Comparison of ENCODE assay signal across 28 cellular contexts in genomic region chr18:12507007-12507406, GRCh38.
"Had no signal": no experiment of that assay in that cellular context is flagged by ENCODE, and none has a peak within 500 bp of the region (broad histone marks: within the 10 kb centered on the region; RNA-seq: fewer than 3 reads in every experiment).

No MANE protein-coding gene starts in this region.

- H3K27ac ChIP-seq: colonic mucosa, coronary artery, dorsolateral prefrontal cortex, epithelial cell of prostate, esophagus muscularis mucosa, esophagus squamous epithelium, foreskin keratinocyte, gastrocnemius medialis, gastroesophageal sphincter, heart left ventricle, heart right ventricle had no signal

- H3K4me3 ChIP-seq: colonic mucosa, coronary artery, dorsolateral prefrontal cortex, esophagus muscularis mucosa, esophagus squamous epithelium, gastrocnemius medialis, gastroesophageal sphincter, heart left ventricle, heart right ventricle had no signal

- H3K9me3 ChIP-seq: colonic mucosa, esophagus muscularis mucosa, esophagus squamous epithelium, gastrocnemius medialis, gastroesophageal sphincter, heart left ventricle, heart right ventricle had no signal

- H3K27me3 ChIP-seq: colonic mucosa, dorsolateral prefrontal cortex, esophagus muscularis mucosa, esophagus squamous epithelium, foreskin keratinocyte, gastrocnemius medialis, gastroesophageal sphincter, heart left ventricle, heart right ventricle had no signal

- ATAC-seq: effector memory CD8-positive, alpha-beta T cell; esophagus mucosa; foreskin keratinocyte; gastrocnemius medialis; gastroesophageal sphincter; heart left ventricle; heart right ventricle had no signal

- H3K36me3 ChIP-seq: colonic mucosa, gastrocnemius medialis had no signal

- H3K4me1 ChIP-seq: colonic mucosa, esophagus muscularis mucosa, esophagus squamous epithelium, foreskin keratinocyte, gastrocnemius medialis, gastroesophageal sphincter, heart left ventricle, heart right ventricle had no signal

- FAIRE-seq: colon, endometrium, endothelial cell of umbilical vein, frontal cortex had no signal

- DNase-seq: colonic mucosa; cortex of kidney; dermis blood vessel endothelial cell; dorsolateral prefrontal cortex; effector CD4-positive, alpha-beta T cell; effector CD8-positive, alpha-beta T cell; effector memory CD4-positive, alpha-beta T cell; effector memory CD8-positive, alpha-beta T cell; endodermal cell; erythroblast; esophagus squamous epithelium; foreskin fibroblast; foreskin keratinocyte; foreskin melanocyte; gastrocnemius medialis; glutamatergic neuron; head of caudate nucleus; heart left ventricle; heart right ventricle had no signal
